ENCODE assay signal across 1 cellular context in genomic region chr3:128084675-128085021, GRCh38.
TF ChIP-seq lines count a peak whose summit lies in the region.

No MANE protein-coding gene starts in this region.

TF ChIP-seq in SK-N-SH treated with all-trans-retinoic acid at 6 μM for 48 hours, 23 proteins besides CTCF, POLR2A, EP300 and RAD21 (continued from another document):
- no peak for TF ChIP-seq PATZ1 (CRISPR knock-in tag; IDR thresholded peaks at IDR 0.05; ENCODE audit: borderline replicate concordance)
- TF ChIP-seq ZNF565 (CRISPR knock-in tag; conservative IDR thresholded peaks at IDR 0.05; ENCODE audit: low read depth): no peak
- TF ChIP-seq TOX (CRISPR knock-in tag; IDR thresholded peaks at IDR 0.05; ENCODE audit: borderline replicate concordance): no peak
- TF ChIP-seq ZC3H10 (CRISPR knock-in tag; IDR thresholded peaks at IDR 0.05): no peak
- TF ChIP-seq POU6F1 (CRISPR knock-in tag; IDR thresholded peaks at IDR 0.05; ENCODE audit: borderline replicate concordance, low read depth): no peak
- TF ChIP-seq ESRRG (CRISPR knock-in tag; IDR thresholded peaks at IDR 0.05): no peak
- TF ChIP-seq ZFP3 (CRISPR knock-in tag; IDR thresholded peaks at IDR 0.05): no peak
- TF ChIP-seq PPARA (CRISPR knock-in tag; IDR thresholded peaks at IDR 0.05; ENCODE audit: borderline replicate concordance): no peak
- TF ChIP-seq ZNF70 (CRISPR knock-in tag; IDR thresholded peaks at IDR 0.05): no peak
- TF ChIP-seq ISL1 (CRISPR knock-in tag; IDR thresholded peaks at IDR 0.05): no peak
- no peak for TF ChIP-seq ARNTL (CRISPR knock-in tag; IDR thresholded peaks at IDR 0.05; ENCODE audit: borderline replicate concordance, low read depth)
- TF ChIP-seq TSHZ2 (CRISPR knock-in tag; IDR thresholded peaks at IDR 0.05): no peak
- no peak for TF ChIP-seq ZFP30 (CRISPR knock-in tag; IDR thresholded peaks at IDR 0.05)
- no peak for TF ChIP-seq ZNF8 (CRISPR knock-in tag; IDR thresholded peaks at IDR 0.05)
- TF ChIP-seq BACH2 (CRISPR knock-in tag; IDR thresholded peaks at IDR 0.05; ENCODE audit: borderline replicate concordance): no peak
- no peak for TF ChIP-seq SNAI2 (CRISPR knock-in tag; IDR thresholded peaks at IDR 0.05)
